Comparison of ENCODE assay signal across 20 cellular contexts in the genomic region with DNA sequence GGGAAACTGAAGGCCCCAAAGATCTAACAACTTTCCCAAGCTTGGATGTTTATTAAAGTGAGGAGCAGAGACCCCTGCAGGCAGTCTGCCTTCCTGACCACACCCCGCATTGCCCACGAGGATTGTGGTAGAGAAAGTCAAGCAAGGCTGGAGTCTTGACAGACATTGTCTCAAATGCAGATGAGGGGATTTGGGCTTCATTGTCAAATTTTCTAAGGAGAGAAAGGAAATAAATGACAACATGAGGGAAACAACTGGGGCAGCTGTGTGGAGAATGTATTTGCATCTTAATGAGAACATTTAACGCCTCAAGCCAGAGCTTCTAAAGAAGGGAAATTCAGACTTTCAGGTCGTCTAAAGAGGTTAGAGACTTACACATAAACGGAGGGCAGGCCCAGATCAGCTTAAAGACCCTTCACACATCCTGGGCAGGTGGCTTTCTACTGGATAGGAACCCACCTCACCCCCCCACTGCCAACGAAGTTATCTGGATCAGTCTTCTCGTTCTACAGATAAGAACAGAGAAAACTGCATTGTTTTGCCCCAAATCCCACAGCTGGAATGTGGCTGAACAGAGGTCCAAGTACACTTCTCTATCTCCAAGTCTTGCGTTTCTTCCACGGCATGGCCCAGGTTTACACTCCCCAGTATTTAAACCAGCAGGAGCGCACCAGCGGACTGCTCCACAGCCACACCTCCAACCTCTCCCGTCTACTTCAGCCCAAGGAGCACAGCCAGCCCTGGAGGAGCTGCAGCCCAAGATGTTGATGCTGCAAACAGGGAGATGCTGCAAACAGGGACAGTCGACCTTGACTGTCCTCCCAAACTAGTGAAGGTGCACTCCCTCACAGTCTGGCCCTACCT. TPM values are rescaled to one million over a fixed set of nuclear protein-coding genes. Genes with fewer than 3 reads are reported as not detected.
A peak's percentile ranks its signal among the peaks of the same experiment; 100 is the strongest.
DNase-seq lines count a peak whose midpoint lies in the region; ATAC-seq and TF ChIP-seq lines count a peak whose summit lies in the region.
"Had no signal": no experiment of that assay in that cellular context is flagged by ENCODE, and none has a peak within 500 bp of the region (broad histone marks: within the 10 kb centered on the region; RNA-seq: fewer than 3 reads in every experiment).

No MANE protein-coding gene starts in this region.

- H3K27ac ChIP-seq in caudate nucleus (ENCODE audit: low read depth, low read length) (no peak overlapping the region), substantia nigra (ENCODE audit: low read depth, low read length, poor library complexity, severe bottlenecking) (no peak overlapping the region)
- H3K27ac ChIP-seq: epithelial cell of prostate, tibial artery had no signal

- H3K36me3 Mint-ChIP-seq in chondrocyte (ENCODE audit: low read depth), result no peaks in the 10 kb centered on the region
- H3K36me3 Mint-ChIP-seq: CD8-positive, alpha-beta memory T cell; memory B cell; stimulated activated memory B cell treated with anti-CD40 and anti-IgM and Interleukin-4, amounts not matched to agents 10 μg/mL and 1 μg/mL and 100 μg/mL, for 72 hours had no signal

- no peaks in the 10 kb centered on the region for H3K27me3 ChIP-seq in kidney epithelial cell (ENCODE audit: control insufficient read depth, insufficient read depth, low read length)
- H3K27me3 ChIP-seq: tibial artery had no signal

- peak; percentile 34 for TF ChIP-seq CTCF in chondrocyte (IDR thresholded peaks at IDR 0.05)
- TF ChIP-seq CTCF in kidney epithelial cell (IDR thresholded peaks at IDR 0.05; ENCODE audit: insufficient read depth, low read length, poor library complexity, severe bottlenecking), result peak; percentile 23

- H3K9me3 Mint-ChIP-seq in chondrocyte (ENCODE audit: low read depth), result no peaks in the 10 kb centered on the region
- H3K9me3 Mint-ChIP-seq: CD8-positive, alpha-beta memory T cell; memory B cell; natural killer cell; stimulated activated memory B cell treated with anti-CD40 and anti-IgM and Interleukin-4, amounts not matched to agents 10 μg/mL and 1 μg/mL and 100 μg/mL, for 72 hours had no signal

- H3K4me3 Mint-ChIP-seq in chondrocyte (ENCODE audit: unreplicated experiment), result no peak overlapping the region
- H3K4me3 Mint-ChIP-seq: CD8-positive, alpha-beta memory T cell; memory B cell; natural killer cell; stimulated activated memory B cell treated with anti-CD40 and anti-IgM and Interleukin-4, amounts not matched to agents 10 μg/mL and 1 μg/mL and 100 μg/mL, for 72 hours had no signal

- H3K27ac Mint-ChIP-seq in chondrocyte (ENCODE audit: unreplicated experiment), result no peak overlapping the region
- H3K27ac Mint-ChIP-seq: CD8-positive, alpha-beta memory T cell; memory B cell; natural killer cell; stimulated activated memory B cell treated with anti-CD40 and anti-IgM and Interleukin-4, amounts not matched to agents 10 μg/mL and 1 μg/mL and 100 μg/mL, for 72 hours had no signal

- H3K36me3 ChIP-seq in kidney epithelial cell (ENCODE audit: control insufficient read depth, insufficient read depth, low read length), result no peaks in the 10 kb centered on the region
- H3K36me3 ChIP-seq: tibial artery had no signal

- DNase-seq in 8988T, result peak; percentile 23
- DNase-seq in chondrocyte (ENCODE audit: low spot score), result no peak
- no peak for DNase-seq in kidney epithelial cell (ENCODE audit: low read depth)
- DNase-seq in activated naive CD4-positive, alpha-beta T cell (lab: John Stamatoyannopoulos, UW), result no peak
- DNase-seq in caudate nucleus (lab: John Stamatoyannopoulos, UW), result no peak
- no peak for DNase-seq in substantia nigra (lab: John Stamatoyannopoulos, UW)
- DNase-seq in ureter (ENCODE audit: low spot score), result no peak
- DNase-seq: activated naive CD4-positive, alpha-beta T cell treated with Interleukin-2 at 50 U/mL for 16 hours; activated T-cell treated with anti-CD3 and anti-CD28 coated beads for 4 hours; anterior cingulate cortex; CD8-positive, alpha-beta memory T cell; EL; natural killer cell; NCI-H1048; NCI-H748 treated with DMSO at 0.1 percent for 48 hours; tibial artery had no signal

- peak; percentile 43 for ATAC-seq in HG02610 (IDR thresholded peaks at IDR 0.05; ENCODE audit: unreplicated experiment)
- ATAC-seq: natural killer cell; stimulated activated memory B cell treated with anti-CD40 and anti-IgM and Interleukin-4, amounts not matched to agents 10 μg/mL and 1 μg/mL and 100 μg/mL, for 72 hours had no signal

- no peaks in the 10 kb centered on the region for H3K27me3 Mint-ChIP-seq in chondrocyte (ENCODE audit: low read depth)

- no peak overlapping the region for H3K4me3 ChIP-seq in kidney epithelial cell (ENCODE audit: low read depth, low read length)
- H3K4me3 ChIP-seq: tibial artery had no signal

- H3K4me1 Mint-ChIP-seq in chondrocyte (ENCODE audit: low read depth), result peaks cover 15% of the 10 kb centered on the region
- H3K4me1 Mint-ChIP-seq: CD8-positive, alpha-beta memory T cell; memory B cell; natural killer cell had no signal

RNA-seq across cellular contexts. Expression of a gene that starts 16.2 kb away (rescaled TPM):
- 48.4 to 82.1 TPM (median 81.6 TPM) in 3 replicates for total RNA-seq in chondrocyte
- 0.08 TPM in 1 of 2 replicates, not detected in the other for total RNA-seq in kidney epithelial cell
- total RNA-seq in ureter, result 0.39 TPM
- total RNA-seq: CD8-positive, alpha-beta memory T cell had no signal

Comparison
In these comparisons a context has a peak if more than half of its experiments do, and no peak if none do; other contexts are left out.
1. RNA of a gene that starts 16.2 kb away (total RNA-seq): 48.4 to 82.1 TPM in chondrocyte; 0.39 TPM in ureter (single experiment) and 0.08 TPM in kidney epithelial cell; every median in the first group is over 10 times any median in the second.